In the genomic region with DNA sequence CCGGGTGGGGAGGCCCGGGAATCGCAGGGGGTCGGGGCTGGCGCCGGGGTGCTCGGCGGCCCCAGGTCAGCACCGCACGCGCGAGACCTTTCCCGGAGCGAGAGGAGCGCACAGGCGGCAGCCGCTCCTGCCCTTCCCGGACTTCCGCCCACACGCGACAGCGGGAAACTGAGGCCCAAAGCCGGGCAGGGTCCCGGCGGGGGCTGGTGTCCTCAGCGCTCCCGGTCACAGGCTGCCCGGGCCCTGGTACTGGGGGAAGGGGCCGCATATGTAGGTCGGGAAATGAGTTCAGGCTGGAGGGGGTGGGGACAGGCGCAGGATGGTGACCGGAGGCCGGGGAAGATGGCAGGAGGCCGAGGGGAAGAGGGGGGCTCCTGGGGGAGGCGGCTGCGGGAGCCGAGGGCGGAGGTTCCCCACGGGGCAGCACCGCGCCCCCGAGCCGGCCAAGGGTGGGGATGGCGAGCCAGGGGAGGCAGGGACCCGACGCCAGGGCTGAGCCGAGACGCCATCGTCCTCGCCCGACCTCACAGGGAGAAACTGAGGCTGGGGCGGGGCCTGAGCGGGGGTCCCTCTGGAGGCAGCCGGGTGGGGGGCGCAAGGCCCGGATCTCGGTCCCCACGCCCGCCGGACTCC, we compare ENCODE assay signal across 7 cellular contexts. TPM values are rescaled to one million over a fixed set of nuclear protein-coding genes. Genes with fewer than 3 reads are reported as not detected.
DNase-seq lines count a peak whose midpoint lies in the region; ATAC-seq, FAIRE-seq and TF ChIP-seq lines count a peak whose summit lies in the region.
"Had no signal": no experiment of that assay in that cellular context is flagged by ENCODE, and none has a peak within 500 bp of the region (broad histone marks: within the 10 kb centered on the region; RNA-seq: fewer than 3 reads in every experiment).

No MANE protein-coding gene starts in this region.

- intact Hi-C loops in pancreas (cut with DNase I): no loop called here

- DNase-seq in HL-60 (ENCODE audit: low read depth in 1 of 2, low spot score in 1 of 2) (no peak), caudate nucleus (lab: John Stamatoyannopoulos, UW) (peak in 19 of 61 donors; percentile 12 to 75 (median 37)), pancreas (no peak), H4 (ENCODE audit: low spot score) (no peak)
- no peak for DNase-seq in activated CD4-positive, alpha-beta T cell treated with anti-CD3 and anti-CD28 coated beads for 48 hours

- no peak for FAIRE-seq in pancreas (lab: Jason Lieb, UNC)

- no peaks in the 10 kb centered on the region for H3K36me3 ChIP-seq in pancreas

- no peak for TF ChIP-seq CTCF in HL-60 (IDR thresholded peaks at IDR 0.05; ENCODE audit: insufficient read depth, low read length)
- no peak for TF ChIP-seq CTCF in pancreas (IDR thresholded peaks at IDR 0.05)

- no peaks in the 10 kb centered on the region for H3K9me3 ChIP-seq in pancreas

- peaks cover 21% of the 10 kb centered on the region for H3K27me3 ChIP-seq in HL-60 (ENCODE audit: insufficient read depth, poor library complexity, severe bottlenecking)
- H3K27me3 ChIP-seq in pancreas: no peaks in the 10 kb centered on the region

- H3K4me3 ChIP-seq in HL-60 (replicated peaks; ENCODE audit: insufficient read depth, low read length) (peak overlapping the region; percentile 51), pancreas (peak overlapping the region in 3 of 4 donors; percentile 12 to 54 (median 36))

- ATAC-seq in pancreas: no peak
- ATAC-seq in HG02938 (IDR thresholded peaks at IDR 0.05; ENCODE audit: unreplicated experiment): no peak

- H3K4me1 ChIP-seq in pancreas: peaks cover 23 to 31% (median 29%) of the 10 kb centered on the region in 3 donors

- H3K27ac ChIP-seq in HL-60 (replicated peaks) (no peak overlapping the region), caudate nucleus (ENCODE audit: low read depth, low read length) (peak overlapping the region; percentile 79), pancreas (no peak overlapping the region)

- WGBS in pancreas, 2 donors: 2% methylated on average over 36 to 60 of the region's 60 CpGs

RNA-seq across cellular contexts. Expression of gene CBARP, which starts 0.7 kb away (rescaled TPM):
- 1 to 10 TPM in 1 of 6 donors, under 1 TPM in 5; 0.16 to 1.1 (median 0.51) TPM for total RNA-seq in pancreas
- polyA plus RNA-seq in pancreas: 1 to 10 TPM; 2.0 to 2.6 TPM
- 0.37 and 1.2 TPM in 2 replicates for total RNA-seq in H4 (2014; rRNA removed; shearing (Covaris generic))
- polyA plus RNA-seq: IgD-negative memory B cell had no signal

RNA-seq across cellular contexts. Expression of gene ATP5F1D, which starts 4.4 kb away (rescaled TPM):
- 100 to 1,000 TPM in 5 of 6 donors, 10 to 100 TPM in 1; 97.3 to 192 (median 149) TPM for total RNA-seq in pancreas
- 100 to 1,000 TPM; 173 to 515 TPM for polyA plus RNA-seq in pancreas
- 34.9 and 37.0 TPM in 2 replicates for total RNA-seq in H4 (2014; rRNA removed; shearing (Covaris generic))

RNA-seq across cellular contexts. Expression of gene MIDN, which starts 11.2 kb away (rescaled TPM):
- total RNA-seq in pancreas: 10 to 100 TPM; 32.1 to 78.0 (median 49.1) TPM
- polyA plus RNA-seq in pancreas: 10 to 100 TPM; 36.6 to 49.1 TPM
- total RNA-seq in H4 (2014; rRNA removed; shearing (Covaris generic)): 2.4 and 4.2 TPM in 2 replicates

RNA-seq across cellular contexts. Expression of gene STK11, which starts 31.6 kb away (rescaled TPM):
- total RNA-seq in pancreas: 10 to 100 TPM; 20.1 to 38.6 (median 23.4) TPM
- 10 to 100 TPM; 43.6 to 62.2 TPM for polyA plus RNA-seq in pancreas
- 17.4 and 28.7 TPM in 2 replicates for total RNA-seq in H4 (2014; rRNA removed; shearing (Covaris generic))

RNA-seq across cellular contexts. Expression of gene CIRBP, which starts 32.0 kb away (rescaled TPM):
- total RNA-seq in pancreas: 100 to 1,000 TPM; 232 to 607 (median 483) TPM
- polyA plus RNA-seq in pancreas: 1,000 to 10,000 TPM in 1 of 2 donors, 100 to 1,000 TPM in 1; 802 to 1,009 TPM
- total RNA-seq in H4 (2014; rRNA removed; shearing (Covaris generic)): 196 and 197 TPM in 2 replicates
